8 cellular contexts compared by ENCODE assay signal in the genomic region with DNA sequence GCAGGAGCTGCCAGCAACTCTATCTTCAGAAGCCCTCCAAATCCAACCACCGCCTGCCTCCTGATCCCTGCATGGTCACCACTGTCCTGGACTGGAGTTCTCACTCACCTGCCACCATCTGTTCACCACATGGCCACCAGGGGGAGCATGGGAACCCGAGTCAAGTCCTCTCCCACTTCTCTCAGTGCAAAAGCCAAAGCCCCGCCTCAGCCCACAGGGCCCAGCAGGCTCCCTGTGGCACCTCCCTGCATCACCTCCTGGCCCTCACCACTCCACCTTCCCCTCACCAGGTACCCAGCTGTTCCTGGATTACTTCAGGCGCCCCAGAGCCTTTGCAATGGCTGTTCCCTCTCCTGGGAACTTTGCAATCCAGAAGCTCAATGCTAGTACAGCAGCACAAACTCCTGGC. TPM values are rescaled to one million over a fixed set of nuclear protein-coding genes. Genes with fewer than 3 reads are reported as not detected.
DNase-seq lines count a peak whose midpoint lies in the region; ATAC-seq and TF ChIP-seq lines count a peak whose summit lies in the region.

No MANE protein-coding gene starts in this region.

- H3K79me1 ChIP-seq in trophoblast cell (ENCODE audit: low read length): peaks cover 1% of the 10 kb centered on the region

- H4K91ac ChIP-seq in trophoblast cell (ENCODE audit: low read depth, low read length): no peak overlapping the region

- H3K27me3 ChIP-seq in trophoblast cell (ENCODE audit: insufficient read depth, low read length): no peaks in the 10 kb centered on the region
- no peaks in the 10 kb centered on the region for H3K27me3 ChIP-seq in upper lobe of left lung

- ATAC-seq in upper lobe of left lung (ENCODE audit: low FRiP score in 2 of 2) (peak; percentile 66 to 73), GM19397 (IDR thresholded peaks at IDR 0.05; ENCODE audit: unreplicated experiment) (no peak)

- no peak overlapping the region for H3K14ac ChIP-seq in trophoblast cell (ENCODE audit: low read length)

- no peak overlapping the region for H2BK12ac ChIP-seq in trophoblast cell (ENCODE audit: low read length)

- DNase-seq in DMS79 treated with DMSO at 0.1 percent for 48 hours (lab: John Stamatoyannopoulos, UW): peak; percentile 44
- DNase-seq in SHP77 treated with DMSO at 0.1 percent for 48 hours (lab: John Stamatoyannopoulos, UW): peak; percentile 40
- peak; percentile 77 for DNase-seq in activated T-helper 9 cell treated with anti-CD3 and anti-CD28 coated beads, Interleukin-2, amount 50 U/mL, for 16 hours (ENCODE audit: low read depth)
- DNase-seq in foreskin melanocyte: peak; percentile 42
- peak; percentile 83 to 89 for DNase-seq in trophoblast cell
- peak in 1 of 2 donors; percentile 80 for DNase-seq in upper lobe of left lung

- no peak overlapping the region for H2AFZ ChIP-seq in trophoblast cell (ENCODE audit: insufficient read depth, low read length, poor library complexity)

- TF ChIP-seq EP300 in upper lobe of left lung (IDR thresholded peaks at IDR 0.05): no peak

- H4K8ac ChIP-seq in trophoblast cell (ENCODE audit: low read depth, low read length): no peak overlapping the region

- H3K79me2 ChIP-seq in trophoblast cell (ENCODE audit: control insufficient read depth, insufficient read depth, low read length, poor library complexity): peaks cover under 1% of the 10 kb centered on the region

- no peak for TF ChIP-seq POLR2A in upper lobe of left lung (IDR thresholded peaks at IDR 0.05)

- H3K4ac ChIP-seq in trophoblast cell (ENCODE audit: low read depth, low read length): no peak overlapping the region

- H2BK120ac ChIP-seq in trophoblast cell (ENCODE audit: insufficient read depth, low read length, poor library complexity): no peak overlapping the region

- H3K9me3 ChIP-seq in trophoblast cell (ENCODE audit: insufficient read depth, low read depth, low read length): peaks cover 5% of the 10 kb centered on the region
- H3K9me3 ChIP-seq in upper lobe of left lung: no peaks in the 10 kb centered on the region

- H3K23ac ChIP-seq in trophoblast cell (ENCODE audit: low read length): no peak overlapping the region

- H3K27ac ChIP-seq in trophoblast cell (ENCODE audit: low read depth, low read length) (no peak overlapping the region), upper lobe of left lung (no peak overlapping the region)

- H3K4me2 ChIP-seq in trophoblast cell (ENCODE audit: low read length): no peak overlapping the region

- H2AK5ac ChIP-seq in trophoblast cell (ENCODE audit: low read length): no peak overlapping the region

- no peak overlapping the region for H3K18ac ChIP-seq in trophoblast cell (ENCODE audit: low read length)

- no peak overlapping the region for H3K9ac ChIP-seq in trophoblast cell (ENCODE audit: low read length)

- H4K12ac ChIP-seq in trophoblast cell (ENCODE audit: low read depth, low read length): no peak overlapping the region

- H2BK5ac ChIP-seq in trophoblast cell (ENCODE audit: low read depth, low read length, poor library complexity): no peak overlapping the region

- H3K4me3 ChIP-seq in trophoblast cell (ENCODE audit: low read depth, low read length) (no peak overlapping the region), upper lobe of left lung (no peak overlapping the region)

- H3K36me3 ChIP-seq in trophoblast cell (ENCODE audit: control insufficient read depth in 1 of 2, insufficient read depth in 2 of 2, low read length in 2 of 2) (peaks cover 59 to 60% of the 10 kb centered on the region in 2 experiments), upper lobe of left lung (peaks cover 33 to 82% (median 70%) of the 10 kb centered on the region in 4 donors)

- no CpG with 5 or more reads among the region's 4 CpGs for WGBS in trophoblast cell (ENCODE audit: extremely low coverage, insufficient coverage, insufficient read length)
- WGBS in upper lobe of left lung, 2 donors: 33 to 35% methylated on average over 4 of the region's 4 CpGs

- TF ChIP-seq CTCF in LNCAP (IDR thresholded peaks at IDR 0.05) (peak; percentile 93), upper lobe of left lung (IDR thresholded peaks at IDR 0.05) (peak; percentile 76 to 87 (median 81))

- H3K4me1 ChIP-seq in trophoblast cell (ENCODE audit: control insufficient read depth in 1 of 2, insufficient read depth in 2 of 2, low read length in 2 of 2) (no peaks in the 10 kb centered on the region), upper lobe of left lung (peaks cover 8 to 29% (median 13%) of the 10 kb centered on the region in 4 donors)

RNA-seq across cellular contexts. Expression of a gene that starts 5.3 kb away (rescaled TPM):
- polyA plus RNA-seq in trophoblast cell (2013): 53.8 and 54.8 TPM in 2 replicates
- 100 to 1,000 TPM in 2 of 6 donors, 10 to 100 TPM in 4; 71.6 to 190 (median 94.3) TPM for total RNA-seq in upper lobe of left lung

RNA-seq across cellular contexts. Expression of a gene that starts 9.8 kb away (rescaled TPM):
- 6.7 and 7.5 TPM in 2 replicates for polyA plus RNA-seq in trophoblast cell (2013)
- total RNA-seq in upper lobe of left lung: 10 to 100 TPM in 2 of 6 donors, 1 to 10 TPM in 4; 6.1 to 12.9 (median 8.4) TPM

RNA-seq across cellular contexts. Expression of a gene that starts 9.8 kb away (rescaled TPM):
- polyA plus RNA-seq in trophoblast cell (2013): 68.1 and 68.3 TPM in 2 replicates
- total RNA-seq in upper lobe of left lung: 100 to 1,000 TPM in 5 of 6 donors, 10 to 100 TPM in 1; 56.8 to 299 (median 121) TPM

RNA-seq across cellular contexts. Expression of a gene that starts 11.4 kb away (rescaled TPM):
- polyA plus RNA-seq in trophoblast cell (2013): not detected in 2 replicates
- total RNA-seq in upper lobe of left lung: not detected

RNA-seq across cellular contexts. Expression of a gene that starts 20.0 kb away (rescaled TPM):
- polyA plus RNA-seq in trophoblast cell (2013): 4.9 and 5.3 TPM in 2 replicates
- 10 to 100 TPM in 2 of 6 donors, 1 to 10 TPM in 4; 6.5 to 13.7 (median 8.7) TPM for total RNA-seq in upper lobe of left lung
